In genomic region chr9:90097237-90097636, GRCh38 we compare ENCODE assay signal across 16 cellular contexts.
DNase-seq lines count a peak whose midpoint lies in the region; ATAC-seq and TF ChIP-seq lines count a peak whose summit lies in the region.
"Had no signal": no experiment of that assay in that cellular context is flagged by ENCODE, and none has a peak within 500 bp of the region (broad histone marks: within the 10 kb centered on the region; RNA-seq: fewer than 3 reads in every experiment).

No MANE protein-coding gene starts in this region.

- H3K4ac ChIP-seq in neuronal stem cell (ENCODE audit: low read length): no peak overlapping the region

- H2BK5ac ChIP-seq in neuronal stem cell (ENCODE audit: low read length): no peak overlapping the region

- no peak overlapping the region for H4K8ac ChIP-seq in neuronal stem cell (ENCODE audit: low read depth, low read length)

- H3K9ac ChIP-seq in neuronal stem cell (ENCODE audit: low read depth, low read length, poor library complexity): no peak overlapping the region
- H3K9ac ChIP-seq: BLaER1, GM23248 had no signal

- H2AFZ ChIP-seq in neuronal stem cell (ENCODE audit: low read length): no peak overlapping the region
- H2AFZ ChIP-seq: GM23248 had no signal

- H3K4me1 ChIP-seq in heart left ventricle (peaks cover 0 to 12% (median 4%) of the 10 kb centered on the region in 12 donors), neuronal stem cell (ENCODE audit: control insufficient read depth in 2 of 2, insufficient read depth in 1 of 2, low read depth in 1 of 2, low read length in 2 of 2) (peaks cover 0 to 2% of the 10 kb centered on the region in 2 donors)

- no peak overlapping the region for H3K4me2 ChIP-seq in neuronal stem cell (ENCODE audit: insufficient read depth, low read length, poor library complexity, severe bottlenecking)
- H3K4me2 ChIP-seq: BLaER1 had no signal

- H3K9me3 ChIP-seq in heart left ventricle: no peaks in the 10 kb centered on the region
- H3K9me3 ChIP-seq in neuronal stem cell (replicated peaks in 1 of 2; ENCODE audit: control insufficient read depth in 2 of 2, insufficient read depth in 1 of 2, low read depth in 1 of 2, low read length in 2 of 2): peaks cover 0 to 2% of the 10 kb centered on the region in 2 donors
- H3K9me3 ChIP-seq: BLaER1 had no signal

- peak overlapping the region; percentile 42 for H3K18ac ChIP-seq in neuronal stem cell (ENCODE audit: low read length)

- 54 to 69% (median 61%) methylated on average over 7 of the region's 7 CpGs for whole genome bisulfite sequencing in heart left ventricle, 4 donors
- WGBS in neuronal stem cell (ENCODE audit: extremely low coverage in 2 of 2, insufficient read length in 2 of 2, insufficient replicate concordance in 1 of 2), 2 donors: no CpG with 5 or more reads among the region's 7 CpGs

- peak overlapping the region; percentile 44 for H2BK12ac ChIP-seq in neuronal stem cell (ENCODE audit: low read length)

- H3K36me3 ChIP-seq in heart left ventricle (no peaks in the 10 kb centered on the region), neuronal stem cell (replicated peaks in 1 of 2; ENCODE audit: control insufficient read depth in 2 of 2, insufficient read depth in 2 of 2, low read length in 2 of 2) (no peaks in the 10 kb centered on the region)
- H3K36me3 ChIP-seq: BLaER1 had no signal

- H3K14ac ChIP-seq in neuronal stem cell (ENCODE audit: low read length): no peak overlapping the region

- no peaks in the 10 kb centered on the region for H3K79me1 ChIP-seq in neuronal stem cell (ENCODE audit: low read depth, low read length)

- no peak for TF ChIP-seq CTCF in heart left ventricle (IDR thresholded peaks at IDR 0.05)

- no peak for TF ChIP-seq POLR2A in heart left ventricle (IDR thresholded peaks at IDR 0.05)

- H2BK120ac ChIP-seq in neuronal stem cell (ENCODE audit: low read depth, low read length): no peak overlapping the region

- H2BK15ac ChIP-seq in neuronal stem cell (ENCODE audit: low read length): no peak overlapping the region

- H4K91ac ChIP-seq in neuronal stem cell (ENCODE audit: low read depth, low read length, poor library complexity): no peak overlapping the region

- ATAC-seq in Right ventricle myocardium inferior (peak; percentile 77), heart left ventricle (peak in 3 of 4 donors; percentile 83 to 88 (median 85)), GM21390 (IDR thresholded peaks at IDR 0.05; ENCODE audit: unreplicated experiment) (no peak)
- ATAC-seq: HCT116 had no signal

- H3K27me3 ChIP-seq in heart left ventricle (peaks cover 0 to 11% (median 0%) of the 10 kb centered on the region in 9 donors), neuronal stem cell (ENCODE audit: control insufficient read depth in 3 of 3, insufficient read depth in 3 of 3, low read depth in 1 of 3, low read length in 3 of 3) (peaks cover 0 to 18% (median 5%) of the 10 kb centered on the region in 3 experiments)
- H3K27me3 ChIP-seq: BLaER1 had no signal

- intact Hi-C loops in Right ventricle myocardium inferior (cut with DNase I) (loop anchor here (2.0 to 10.0 kb wide), 4 partner anchors 96 to 432 kb away; no protein-coding TSS in a partner anchor), cardiac septum (cut with DNase I) (loop anchor here (5.0 kb wide), 1 partner anchor 180 kb away; no protein-coding TSS in a partner anchor), heart left ventricle (cut with DNase I) (loop anchor here in 9 of 10 donors (5.0 to 10.0 kb wide), 10 partner anchors 92 to 360 kb away; no protein-coding TSS in a partner anchor)

- H3K23ac ChIP-seq in neuronal stem cell (ENCODE audit: low read depth, low read length, poor library complexity): no peak overlapping the region

- DNase-seq in NCI-H1417 (lab: John Stamatoyannopoulos, UW) (peak in 2 of 3 experiments; percentile 11 to 45), NCI-H1417 treated with DMSO at 0.1 percent for 48 hours (lab: John Stamatoyannopoulos, UW) (no peak), Right ventricle myocardium inferior (ENCODE audit: missing footprints) (no peak), cardiac septum (ENCODE audit: low spot score) (no peak), heart left ventricle (peak in 2 of 5 donors; percentile 34 to 70), neuronal stem cell (ENCODE audit: low spot score) (no peak), activated T-cell treated with anti-CD3 and anti-CD28 coated beads for 4 hours (no peak)
- DNase-seq: 8988T; AML-193; Calu3; CD4-positive, CD25-positive, alpha-beta regulatory T cell; DMS 273 treated with DMSO at 0.1 percent for 48 hours; GM23248 had no signal

- no peak overlapping the region for H2AK5ac ChIP-seq in neuronal stem cell (ENCODE audit: low read depth, low read length)

- H3K4me3 ChIP-seq in heart left ventricle (no peak overlapping the region), neuronal stem cell (ENCODE audit: low read length in 2 of 2) (no peak overlapping the region)
- H3K4me3 ChIP-seq: BLaER1, GM23248 had no signal

- H3K27ac ChIP-seq in heart left ventricle: peak overlapping the region in 1 of 12 donors; percentile 66
- no peak overlapping the region for H3K27ac ChIP-seq in neuronal stem cell (replicated peaks; ENCODE audit: low read length)
- H3K27ac ChIP-seq: BLaER1, GM23248 had no signal

Comparison
In these comparisons a context has a peak if more than half of its experiments do, and no peak if none do; other contexts are left out.
1. DNase-seq: peak in NCI-H1417 (2 of 3); none in NCI-H1417 treated with DMSO at 0.1 percent for 48 hours (single experiment), Right ventricle myocardium inferior (single experiment), cardiac septum (single experiment), neuronal stem cell (single experiment) and activated T-cell treated with anti-CD3 and anti-CD28 coated beads for 4 hours (single experiment).